Comparison of ENCODE assay signal across 8 cellular contexts in genomic region chr2:86622409-86622877, GRCh38. TPM values are rescaled to one million over a fixed set of nuclear protein-coding genes. Genes with fewer than 3 reads are reported as not detected.
DNase-seq lines count a peak whose midpoint lies in the region; ATAC-seq and TF ChIP-seq lines count a peak whose summit lies in the region.

No MANE protein-coding gene starts in this region.

- H3K27ac Mint-ChIP-seq in T-helper 1 cell treated with Interleukin-12 subunit alpha and Interleukin-12 subunit beta and Interleukin-4 antibody, amounts not matched to agents 30 μg/mL and 1 μg/mL, for 36 hours = peak overlapping the region; percentile 94
- peak overlapping the region; percentile 97 for H3K27ac Mint-ChIP-seq in dendritic cell treated with granulocyte-macrophage colony-stimulating factor and Interleukin-4, amounts not matched to agents 40 ng/mL and 50 ng/mL, for 4 days

- DNase-seq in BJ (ENCODE audit: low read depth) (no peak), HCT116 (ENCODE audit: low read depth, low spot score) (no peak), lung (ENCODE audit: low spot score) (peak; percentile 38), NCI-H2029 (lab: John Stamatoyannopoulos, UW) (no peak)
- DNase-seq in stimulated activated naive CD4-positive, alpha-beta T cell (lab: John Stamatoyannopoulos, UW) = peak in 4 of 6 experiments; percentile 22 to 50 (median 23)

- peaks cover 35% of the 10 kb centered on the region for H3K4me1 Mint-ChIP-seq in T-helper 1 cell treated with Interleukin-12 subunit alpha and Interleukin-12 subunit beta and Interleukin-4 antibody, amounts not matched to agents 30 μg/mL and 1 μg/mL, for 36 hours (ENCODE audit: low read depth)
- H3K4me1 Mint-ChIP-seq in dendritic cell treated with granulocyte-macrophage colony-stimulating factor and Interleukin-4, amounts not matched to agents 40 ng/mL and 50 ng/mL, for 4 days (ENCODE audit: low read depth) = peaks cover 22% of the 10 kb centered on the region

- H3K27me3 ChIP-seq in BJ (ENCODE audit: control insufficient read depth, insufficient read depth, low read length) (no peaks in the 10 kb centered on the region), HCT116 (ENCODE audit: insufficient read depth, low read length) (no peaks in the 10 kb centered on the region), lung (ENCODE audit: control insufficient read depth, insufficient read depth) (no peaks in the 10 kb centered on the region)

- H3K9ac ChIP-seq in HCT116 (ENCODE audit: low read length) = peak overlapping the region; percentile 77

- peak overlapping the region; percentile 85 for H3K4me2 ChIP-seq in HCT116 (ENCODE audit: low read length)

- no peaks in the 10 kb centered on the region for H3K9me2 ChIP-seq in HCT116 (ENCODE audit: insufficient read depth)

- no peak overlapping the region for H2AFZ ChIP-seq in HCT116 (ENCODE audit: low read depth, low read length, poor library complexity, severe bottlenecking)

- intact Hi-C loops in HCT116 (cut with micrococcal nuclease) = loop anchor here (5.0 kb wide), 1 partner anchor 180 kb away; the partner anchor contains the start of gene KDM3A
- intact Hi-C loops in dendritic cell treated with granulocyte-macrophage colony-stimulating factor and Interleukin-4, amounts not matched to agents 40 ng/mL and 50 ng/mL, for 4 days (cut with micrococcal nuclease) = loop anchor here (2.0 to 10.0 kb wide), 3 partner anchors 60 to 182 kb away; partner anchors contain the start of genes CHMP3 and KDM3A

- 0 out of 2 replicates have a peak, but pooled peaks have one; percentile 3 for ATAC-seq in HCT116
- no peak for ATAC-seq in lung (ENCODE audit: insufficient read depth, low FRiP score)
- no peak for ATAC-seq in HG03520 (IDR thresholded peaks at IDR 0.05; ENCODE audit: unreplicated experiment)

- RAD21 ChIA-PET in HCT116 (lab: Charles Lee; ENCODE audit: low non-redundant PET in 1 of 2, low total read pairs in 2 of 2, uncharacterized antibody in 2 of 2, unreplicated experiment in 2 of 2) = no interaction called here

- H3K27ac ChIP-seq in HCT116 (ENCODE audit: low read depth, low read length) (peak overlapping the region; percentile 90), lung (ENCODE audit: low read depth in 1 of 2, low read length in 1 of 2) (peak overlapping the region; percentile 98 to 100)

- BruUV-seq in HCT116 (replicated peaks; lab: Mats Ljungman, UMichigan) = no TSS peak

- H3K79me2 ChIP-seq in HCT116 (ENCODE audit: insufficient read depth, low read length) = peaks cover 28% of the 10 kb centered on the region

- TF ChIP-seq POLR2A in HCT116 (IDR thresholded peaks at IDR 0.05; ENCODE audit: borderline replicate concordance, extremely low read depth, insufficient read depth, insufficient read length) = no peak

- H3K4me3 Mint-ChIP-seq in T-helper 1 cell treated with Interleukin-12 subunit alpha and Interleukin-12 subunit beta and Interleukin-4 antibody, amounts not matched to agents 30 μg/mL and 1 μg/mL, for 36 hours = peak overlapping the region; percentile 94
- peak overlapping the region; percentile 95 for H3K4me3 Mint-ChIP-seq in dendritic cell treated with granulocyte-macrophage colony-stimulating factor and Interleukin-4, amounts not matched to agents 40 ng/mL and 50 ng/mL, for 4 days

- POLR2A ChIA-PET in BJ (lab: Charles Lee) (no interaction called here), HCT116 (lab: Charles Lee) (interaction anchor here (0.9 kb wide), 1 partner anchor 10 kb away, joined by 3 read pairs; no protein-coding TSS in a partner anchor)

- no peaks in the 10 kb centered on the region for H4K20me1 ChIP-seq in HCT116 (ENCODE audit: insufficient read depth)

- H3K36me3 ChIP-seq in BJ (ENCODE audit: control insufficient read depth, insufficient read depth, low read length) (peaks cover 1% of the 10 kb centered on the region; the same call in 1 of the 2 replicates), HCT116 (ENCODE audit: control insufficient read depth in 1 of 2, insufficient read depth in 2 of 2, low read length in 2 of 2) (peaks cover 0 to 12% of the 10 kb centered on the region in 2 experiments; a peak in 2 of 4 replicates), lung (ENCODE audit: control insufficient read depth in 2 of 2, insufficient read depth in 2 of 2, low read length in 2 of 2) (peaks cover 4 to 9% of the 10 kb centered on the region in 2 donors)

- H3K4me1 ChIP-seq in HCT116 (ENCODE audit: control insufficient read depth in 1 of 2, insufficient read depth in 2 of 2, low read length in 2 of 2) (peaks cover 14 to 23% of the 10 kb centered on the region in 2 experiments), lung (ENCODE audit: control insufficient read depth in 2 of 2, insufficient read depth in 2 of 2, low read length in 2 of 2) (peaks cover 2 to 8% of the 10 kb centered on the region in 2 donors)

- peaks cover 18% of the 10 kb centered on the region for H3K36me3 Mint-ChIP-seq in T-helper 1 cell treated with Interleukin-12 subunit alpha and Interleukin-12 subunit beta and Interleukin-4 antibody, amounts not matched to agents 30 μg/mL and 1 μg/mL, for 36 hours (ENCODE audit: low read depth)
- H3K36me3 Mint-ChIP-seq in dendritic cell treated with granulocyte-macrophage colony-stimulating factor and Interleukin-4, amounts not matched to agents 40 ng/mL and 50 ng/mL, for 4 days (ENCODE audit: low read depth) = peaks cover 33% of the 10 kb centered on the region

- peaks cover 18% of the 10 kb centered on the region for H3K27me3 Mint-ChIP-seq in T-helper 1 cell treated with Interleukin-12 subunit alpha and Interleukin-12 subunit beta and Interleukin-4 antibody, amounts not matched to agents 30 μg/mL and 1 μg/mL, for 36 hours (ENCODE audit: low read depth)
- H3K27me3 Mint-ChIP-seq in dendritic cell treated with granulocyte-macrophage colony-stimulating factor and Interleukin-4, amounts not matched to agents 40 ng/mL and 50 ng/mL, for 4 days = peaks cover 2% of the 10 kb centered on the region

- no peaks in the 10 kb centered on the region for H3K9me3 Mint-ChIP-seq in T-helper 1 cell treated with Interleukin-12 subunit alpha and Interleukin-12 subunit beta and Interleukin-4 antibody, amounts not matched to agents 30 μg/mL and 1 μg/mL, for 36 hours
- no peaks in the 10 kb centered on the region for H3K9me3 Mint-ChIP-seq in dendritic cell treated with granulocyte-macrophage colony-stimulating factor and Interleukin-4, amounts not matched to agents 40 ng/mL and 50 ng/mL, for 4 days

- TF ChIP-seq RAD21 in HCT116 (IDR thresholded peaks at IDR 0.05; ENCODE audit: low read depth) = no peak

- CTCF ChIA-PET in BJ (lab: Yijun Ruan, JAX) = interaction anchor here (0.7 kb wide), 1 partner anchor 142 kb away, joined by 4 read pairs; no protein-coding TSS in a partner anchor
- CTCF ChIA-PET in HCT116 (lab: Charles Lee) = no interaction called here

- H3K4me3 ChIP-seq in BJ (ENCODE audit: low read depth, low read length) = peak overlapping the region; percentile 86
- peak overlapping the region; percentile 56 to 74 for H3K4me3 ChIP-seq in HCT116 (replicated peaks in 1 of 2; ENCODE audit: low read depth in 1 of 2, low read length in 2 of 2)
- peak overlapping the region; percentile 66 for H3K4me3 ChIP-seq in lung

- H3K9me3 ChIP-seq in HCT116 (ENCODE audit: control insufficient read depth in 1 of 2, insufficient read depth in 1 of 2, low read depth in 1 of 2, low read length in 2 of 2) (no peaks in the 10 kb centered on the region), lung (ENCODE audit: control insufficient read depth in 2 of 2, insufficient read depth in 1 of 2, low read length in 1 of 2) (no peaks in the 10 kb centered on the region)

- 0 to 1% methylated on average over 13 of the region's 13 CpGs for WGBS in lung, 2 donors

- TF ChIP-seq CTCF in BJ (IDR thresholded peaks at IDR 0.05; ENCODE audit: insufficient read depth, low read depth, low read length) = no peak
- TF ChIP-seq CTCF in HCT116 (IDR thresholded peaks at IDR 0.05 in 2 of 3, conservative IDR thresholded peaks at IDR 0.05 in 1 of 3; ENCODE audit: borderline replicate concordance in 1 of 3, insufficient read depth in 1 of 3, low read depth in 2 of 3, low read length in 2 of 3) = no peak
- TF ChIP-seq CTCF in lung (IDR thresholded peaks at IDR 0.05; ENCODE audit: control extremely low read depth, extremely low read depth) = no peak

TF ChIP-seq in HCT116, 20 proteins besides CTCF, POLR2A, EP300 and RAD21:
- no peak for TF ChIP-seq EGR1 (IDR thresholded peaks at IDR 0.05; ENCODE audit: low read depth)
- no peak for TF ChIP-seq ZFX (IDR thresholded peaks at IDR 0.05)
- TF ChIP-seq POLR2AphosphoS5 (IDR thresholded peaks at IDR 0.05; ENCODE audit: low read depth, low read length) = no peak
- TF ChIP-seq CEBPB (IDR thresholded peaks at IDR 0.05; ENCODE audit: low read depth) = no peak
- no peak for TF ChIP-seq ELF1 (IDR thresholded peaks at IDR 0.05; ENCODE audit: borderline replicate concordance, low read depth)
- no peak for TF ChIP-seq SRF (IDR thresholded peaks at IDR 0.05; ENCODE audit: low read depth)
- no peak for TF ChIP-seq SIN3A (IDR thresholded peaks at IDR 0.05; ENCODE audit: low read depth)
TF ChIP-seq in HCT116: peak in this region for 0.

RNA-seq across cellular contexts. Expression of gene RNF103, which starts 1.2 kb away (rescaled TPM):
- polyA plus RNA-seq in BJ (2011; rRNA removed) (8.2 and 18.3 TPM in 2 replicates), lung (10 to 100 TPM; 11.8 to 14.9 TPM)
- 7.6 and 9.1 TPM in 2 replicates for polyA minus RNA-seq in BJ (2011; rRNA and poly(A)+ RNA removed)
- total RNA-seq in HCT116 (2021; ENCODE audit: unreplicated experiment) (16.1 TPM), lung (10 to 100 TPM; 24.0 to 46.0 TPM)
- polyA plus RNA-seq in HCT116 (2012) = 5.6 and 6.9 TPM in 2 replicates

RNA-seq across cellular contexts. Expression of gene CHMP3, which starts 59.2 kb away (rescaled TPM):
- polyA plus RNA-seq in BJ (2011; rRNA removed) (107 and 145 TPM in 2 replicates), lung (100 to 1,000 TPM in 1 of 2 donors, 10 to 100 TPM in 1; 49.4 to 127 TPM)
- 27.1 and 29.4 TPM in 2 replicates for polyA minus RNA-seq in BJ (2011; rRNA and poly(A)+ RNA removed)
- total RNA-seq in HCT116 (2021; ENCODE audit: unreplicated experiment) (63.4 TPM), lung (100 to 1,000 TPM in 1 of 2 donors, 10 to 100 TPM in 1; 72.8 to 126 TPM)
- polyA plus RNA-seq in HCT116 (2012) = 46.5 and 55.1 TPM in 2 replicates

Comparison
In these comparisons a context has a peak if more than half of its experiments do, and no peak if none do; other contexts are left out.
1. DNase-seq: peak in lung (single experiment) and stimulated activated naive CD4-positive, alpha-beta T cell (4 of 6); none in BJ (single experiment), HCT116 (single experiment) and NCI-H2029 (single experiment).
2. Peak in every context shown above with its lines, with median percentiles within 50 percentile points of each other: H3K4me3 ChIP-seq.